In the genomic region with DNA sequence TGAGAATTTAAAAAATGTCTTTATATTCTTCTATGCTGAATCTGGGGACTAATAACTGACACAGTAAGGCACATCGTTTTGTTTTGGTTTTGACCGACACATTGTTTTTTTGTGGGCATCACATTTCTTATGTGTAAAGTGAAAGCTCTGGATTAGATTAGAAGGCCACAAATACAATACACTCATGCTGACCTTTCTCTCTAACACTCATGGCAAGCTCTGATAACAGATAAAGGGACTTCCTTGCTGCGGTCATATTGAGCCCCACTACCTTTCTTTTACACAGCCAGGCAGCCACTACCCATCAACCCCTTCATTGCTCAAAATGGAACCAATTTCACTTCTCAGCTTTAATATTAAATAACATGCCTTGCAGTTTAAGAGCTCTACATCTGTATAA, we compare ENCODE assay signal across 2 cellular contexts.
TF ChIP-seq lines count a peak whose summit lies in the region.

No MANE protein-coding gene starts in this region.

TF ChIP-seq in IMR-90, 13 proteins besides CTCF, POLR2A, EP300 and RAD21:
- no peak for TF ChIP-seq NFE2L2 (IDR thresholded peaks at IDR 0.05; ENCODE audit: low read depth, low read length)
- TF ChIP-seq FOS (IDR thresholded peaks at IDR 0.05; ENCODE audit: low read depth, low read length): no peak
- no peak for TF ChIP-seq MAZ (IDR thresholded peaks at IDR 0.05; ENCODE audit: borderline replicate concordance, low read depth, low read length)
- TF ChIP-seq, protein P1, sequence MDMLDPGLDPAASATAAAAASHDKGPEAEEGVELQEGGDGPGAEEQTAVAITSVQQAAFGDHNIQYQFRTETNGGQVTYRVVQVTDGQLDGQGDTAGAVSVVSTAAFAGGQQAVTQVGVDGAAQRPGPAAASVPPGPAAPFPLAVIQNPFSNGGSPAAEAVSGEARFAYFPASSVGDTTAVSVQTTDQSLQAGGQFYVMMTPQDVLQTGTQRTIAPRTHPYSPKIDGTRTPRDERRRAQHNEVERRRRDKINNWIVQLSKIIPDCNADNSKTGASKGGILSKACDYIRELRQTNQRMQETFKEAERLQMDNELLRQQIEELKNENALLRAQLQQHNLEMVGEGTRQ (IDR thresholded peaks at IDR 0.05; ENCODE audit: low read depth, low read length): no peak
- no peak for TF ChIP-seq BHLHE40 (IDR thresholded peaks at IDR 0.05; ENCODE audit: low read depth, low read length)
- TF ChIP-seq MXI1 (IDR thresholded peaks at IDR 0.05; ENCODE audit: borderline replicate concordance, low read depth, low read length): no peak
- TF ChIP-seq CHD1 (IDR thresholded peaks at IDR 0.05; ENCODE audit: low read depth, low read length): no peak
- TF ChIP-seq RCOR1 (IDR thresholded peaks at IDR 0.05; ENCODE audit: insufficient replicate concordance, low read length): no peak
- TF ChIP-seq RFX5 (IDR thresholded peaks at IDR 0.05; ENCODE audit: low read depth, low read length): no peak
- TF ChIP-seq MAFK (IDR thresholded peaks at IDR 0.05; ENCODE audit: low read depth, low read length): no peak
- TF ChIP-seq, protein P2, sequence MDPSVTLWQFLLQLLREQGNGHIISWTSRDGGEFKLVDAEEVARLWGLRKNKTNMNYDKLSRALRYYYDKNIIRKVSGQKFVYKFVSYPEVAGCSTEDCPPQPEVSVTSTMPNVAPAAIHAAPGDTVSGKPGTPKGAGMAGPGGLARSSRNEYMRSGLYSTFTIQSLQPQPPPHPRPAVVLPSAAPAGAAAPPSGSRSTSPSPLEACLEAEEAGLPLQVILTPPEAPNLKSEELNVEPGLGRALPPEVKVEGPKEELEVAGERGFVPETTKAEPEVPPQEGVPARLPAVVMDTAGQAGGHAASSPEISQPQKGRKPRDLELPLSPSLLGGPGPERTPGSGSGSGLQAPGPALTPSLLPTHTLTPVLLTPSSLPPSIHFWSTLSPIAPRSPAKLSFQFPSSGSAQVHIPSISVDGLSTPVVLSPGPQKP (IDR thresholded peaks at IDR 0.05; ENCODE audit: borderline replicate concordance, low read depth, low read length): no peak
- TF ChIP-seq SMC3 (IDR thresholded peaks at IDR 0.05; ENCODE audit: low read depth, low read length): no peak
- no peak for TF ChIP-seq CEBPB (IDR thresholded peaks at IDR 0.05; ENCODE audit: low read depth, low read length)
TF ChIP-seq in IMR-90: peak in this region for 0.

TF ChIP-seq in SK-N-SH, 30 proteins besides CTCF, POLR2A, EP300 and RAD21:
- TF ChIP-seq, protein P3, sequence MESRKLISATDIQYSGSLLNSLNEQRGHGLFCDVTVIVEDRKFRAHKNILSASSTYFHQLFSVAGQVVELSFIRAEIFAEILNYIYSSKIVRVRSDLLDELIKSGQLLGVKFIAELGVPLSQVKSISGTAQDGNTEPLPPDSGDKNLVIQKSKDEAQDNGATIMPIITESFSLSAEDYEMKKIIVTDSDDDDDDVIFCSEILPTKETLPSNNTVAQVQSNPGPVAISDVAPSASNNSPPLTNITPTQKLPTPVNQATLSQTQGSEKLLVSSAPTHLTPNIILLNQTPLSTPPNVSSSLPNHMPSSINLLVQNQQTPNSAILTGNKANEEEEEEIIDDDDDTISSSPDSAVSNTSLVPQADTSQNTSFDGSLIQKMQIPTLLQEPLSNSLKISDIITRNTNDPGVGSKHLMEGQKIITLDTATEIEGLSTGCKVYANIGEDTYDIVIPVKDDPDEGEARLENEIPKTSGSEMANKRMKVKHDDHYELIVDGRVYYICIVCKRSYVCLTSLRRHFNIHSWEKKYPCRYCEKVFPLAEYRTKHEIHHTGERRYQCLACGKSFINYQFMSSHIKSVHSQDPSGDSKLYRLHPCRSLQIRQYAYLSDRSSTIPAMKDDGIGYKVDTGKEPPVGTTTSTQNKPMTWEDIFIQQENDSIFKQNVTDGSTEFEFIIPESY (IDR thresholded peaks at IDR 0.05; ENCODE audit: borderline replicate concordance, low read depth): no peak
- peak; percentile 83 for TF ChIP-seq GATA2 (CRISPR knock-in tag; IDR thresholded peaks at IDR 0.05)
